8 cellular contexts compared by ENCODE assay signal in genomic region chr13:52127783-52128702, GRCh38. TPM values are rescaled to one million over a fixed set of nuclear protein-coding genes. Genes with fewer than 3 reads are reported as not detected.
DNase-seq lines count a peak whose midpoint lies in the region; ATAC-seq and TF ChIP-seq lines count a peak whose summit lies in the region.

No MANE protein-coding gene starts in this region.

- H3K79me2 ChIP-seq in DND-41 (ENCODE audit: insufficient read depth, low read length), result no peaks in the 10 kb centered on the region
- no peaks in the 10 kb centered on the region for H3K79me2 ChIP-seq in GM23338 (replicated peaks; ENCODE audit: insufficient read depth)

- H3K27ac Mint-ChIP-seq in GM23338, result no peak overlapping the region

- DNase-seq in DND-41, result peak; percentile 64
- peak; percentile 86 for DNase-seq in GM23338 (ENCODE audit: low spot score)
- DNase-seq in NCI-H1092 (lab: John Stamatoyannopoulos, UW), result peak; percentile 17
- DNase-seq in SW 1271 (lab: John Stamatoyannopoulos, UW), result peak; percentile 15 to 54
- DNase-seq in anterior cingulate cortex (lab: John Stamatoyannopoulos, UW), result peak in 50 of 58 donors; percentile 4 to 75 (median 22)
- peak; percentile 26 to 63 (median 63) for DNase-seq in right cardiac atrium
- peak; percentile 70 for DNase-seq in putamen (ENCODE audit: low spot score)

- H3K4me1 Mint-ChIP-seq in GM23338, result peaks cover 5% of the 10 kb centered on the region; the same call in 2 of the 3 replicates

- H3K4me2 ChIP-seq in DND-41 (ENCODE audit: insufficient read depth, low read length) (peak overlapping the region; percentile 60), GM23338 (peak overlapping the region; percentile 77)

- under 1% methylated on average over 33 of the region's 33 CpGs for WGBS in right cardiac atrium

- ATAC-seq in DND-41 (ENCODE audit: insufficient read depth, low read depth) (peak; percentile 82), GM23338 (peak; percentile 71), right cardiac atrium (peak; percentile 81 to 89), HG02973 (IDR thresholded peaks at IDR 0.05; ENCODE audit: unreplicated experiment) (no peak)

- H3K9me3 ChIP-seq in DND-41 (ENCODE audit: insufficient read depth, low read length, severe bottlenecking) (no peaks in the 10 kb centered on the region), right cardiac atrium (ENCODE audit: control insufficient read depth, low read length) (no peaks in the 10 kb centered on the region)

- peak overlapping the region; percentile 81 for H3K4me3 Mint-ChIP-seq in GM23338

- H3K4me3 ChIP-seq in DND-41 (ENCODE audit: low read depth in 1 of 2, low read length in 2 of 2), result peak overlapping the region in 1 of 2 experiments; percentile 44; a peak in 2 of 4 replicates
- peak overlapping the region; percentile 57 for H3K4me3 ChIP-seq in GM23338
- H3K4me3 ChIP-seq in right cardiac atrium (ENCODE audit: low read length), result peak overlapping the region; percentile 86

- intact Hi-C loops in right cardiac atrium (cut with DNase I), result loop anchor here (5.0 to 10.0 kb wide), 6 partner anchors 123 to 313 kb away; no protein-coding TSS in a partner anchor

- no peaks in the 10 kb centered on the region; the same call in 1 of the 2 replicates for H3K9me2 ChIP-seq in GM23338 (ENCODE audit: insufficient read depth)

- H3K27me3 ChIP-seq in DND-41 (ENCODE audit: insufficient read depth, low read length, poor library complexity), result peaks cover 69% of the 10 kb centered on the region
- peaks cover 3% of the 10 kb centered on the region; the same call in 1 of the 2 replicates for H3K27me3 ChIP-seq in GM23338 (ENCODE audit: insufficient read depth)
- no peaks in the 10 kb centered on the region for H3K27me3 ChIP-seq in right cardiac atrium (ENCODE audit: control insufficient read depth, insufficient read depth)

- H2AFZ ChIP-seq in DND-41 (ENCODE audit: low read depth, low read length) (0 out of 2 replicates have a peak overlapping the region, but pooled peaks have one; percentile 14), GM23338 (peak overlapping the region; percentile 80)

- H3K36me3 ChIP-seq in DND-41 (ENCODE audit: insufficient read depth, low read length), result no peaks in the 10 kb centered on the region
- H3K36me3 ChIP-seq in GM23338 (ENCODE audit: insufficient read depth), result no peaks in the 10 kb centered on the region; the same call in 1 of the 2 replicates

- H3K9ac ChIP-seq in DND-41 (ENCODE audit: low read depth, low read length), result no peak overlapping the region

- H3K27ac ChIP-seq in DND-41 (ENCODE audit: low read length) (no peak overlapping the region), GM23338 (ENCODE audit: low read depth) (no peak overlapping the region), right cardiac atrium (ENCODE audit: low read length) (no peak overlapping the region)

- H3K9me3 Mint-ChIP-seq in GM23338, result peaks cover 5% of the 10 kb centered on the region; the same call in 2 of the 3 replicates

- H3K36me3 Mint-ChIP-seq in GM23338 (ENCODE audit: low read depth), result peaks cover 23% of the 10 kb centered on the region

- peaks cover 7% of the 10 kb centered on the region for H3K27me3 Mint-ChIP-seq in GM23338 (ENCODE audit: insufficient read depth, low read depth, poor library complexity)

- H3K4me1 ChIP-seq in DND-41 (ENCODE audit: insufficient read depth, low read length), result peaks cover 18% of the 10 kb centered on the region
- H3K4me1 ChIP-seq in GM23338 (ENCODE audit: insufficient read depth), result peaks cover 6% of the 10 kb centered on the region; the same call in 1 of the 2 replicates
- H3K4me1 ChIP-seq in right cardiac atrium (ENCODE audit: control insufficient read depth, insufficient read depth, low read length), result no peaks in the 10 kb centered on the region

- TF ChIP-seq CTCF in DND-41 (IDR thresholded peaks at IDR 0.05; ENCODE audit: borderline replicate concordance, extremely low read depth, low read length, poor library complexity, severe bottlenecking), result peak; percentile 83
- peak; percentile 88 to 96 for TF ChIP-seq CTCF in GM23338 (conservative IDR thresholded peaks at IDR 0.05; ENCODE audit: low read depth in 2 of 2)

- H4K20me1 ChIP-seq in DND-41 (ENCODE audit: insufficient read depth, low read length), result peaks cover 3% of the 10 kb centered on the region; the same call in 1 of the 2 replicates
- H4K20me1 ChIP-seq in GM23338 (replicated peaks; ENCODE audit: insufficient read depth), result no peaks in the 10 kb centered on the region

- no peaks in the 10 kb centered on the region for H3F3A ChIP-seq in GM23338 (replicated peaks; ENCODE audit: low read depth)

TF ChIP-seq in GM23338, 12 proteins besides CTCF, POLR2A, EP300 and RAD21:
- no peak for TF ChIP-seq ZNF331 (CRISPR knock-in tag; IDR thresholded peaks at IDR 0.05; ENCODE audit: low read depth)
- TF ChIP-seq NANOG (IDR thresholded peaks at IDR 0.05; ENCODE audit: borderline replicate concordance), result no peak
- TF ChIP-seq, protein P1, sequence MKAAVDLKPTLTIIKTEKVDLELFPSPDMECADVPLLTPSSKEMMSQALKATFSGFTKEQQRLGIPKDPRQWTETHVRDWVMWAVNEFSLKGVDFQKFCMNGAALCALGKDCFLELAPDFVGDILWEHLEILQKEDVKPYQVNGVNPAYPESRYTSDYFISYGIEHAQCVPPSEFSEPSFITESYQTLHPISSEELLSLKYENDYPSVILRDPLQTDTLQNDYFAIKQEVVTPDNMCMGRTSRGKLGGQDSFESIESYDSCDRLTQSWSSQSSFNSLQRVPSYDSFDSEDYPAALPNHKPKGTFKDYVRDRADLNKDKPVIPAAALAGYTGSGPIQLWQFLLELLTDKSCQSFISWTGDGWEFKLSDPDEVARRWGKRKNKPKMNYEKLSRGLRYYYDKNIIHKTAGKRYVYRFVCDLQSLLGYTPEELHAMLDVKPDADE (IDR thresholded peaks at IDR 0.05), result no peak
- peak; percentile 3; the same call in 1 of the 2 replicates for TF ChIP-seq CREB1 (CRISPR knock-in tag; IDR thresholded peaks at IDR 0.05; ENCODE audit: low read depth)
- no peak for TF ChIP-seq EZH2phosphoT487 (IDR thresholded peaks at IDR 0.05; ENCODE audit: unreplicated experiment)
- TF ChIP-seq, protein P2, sequence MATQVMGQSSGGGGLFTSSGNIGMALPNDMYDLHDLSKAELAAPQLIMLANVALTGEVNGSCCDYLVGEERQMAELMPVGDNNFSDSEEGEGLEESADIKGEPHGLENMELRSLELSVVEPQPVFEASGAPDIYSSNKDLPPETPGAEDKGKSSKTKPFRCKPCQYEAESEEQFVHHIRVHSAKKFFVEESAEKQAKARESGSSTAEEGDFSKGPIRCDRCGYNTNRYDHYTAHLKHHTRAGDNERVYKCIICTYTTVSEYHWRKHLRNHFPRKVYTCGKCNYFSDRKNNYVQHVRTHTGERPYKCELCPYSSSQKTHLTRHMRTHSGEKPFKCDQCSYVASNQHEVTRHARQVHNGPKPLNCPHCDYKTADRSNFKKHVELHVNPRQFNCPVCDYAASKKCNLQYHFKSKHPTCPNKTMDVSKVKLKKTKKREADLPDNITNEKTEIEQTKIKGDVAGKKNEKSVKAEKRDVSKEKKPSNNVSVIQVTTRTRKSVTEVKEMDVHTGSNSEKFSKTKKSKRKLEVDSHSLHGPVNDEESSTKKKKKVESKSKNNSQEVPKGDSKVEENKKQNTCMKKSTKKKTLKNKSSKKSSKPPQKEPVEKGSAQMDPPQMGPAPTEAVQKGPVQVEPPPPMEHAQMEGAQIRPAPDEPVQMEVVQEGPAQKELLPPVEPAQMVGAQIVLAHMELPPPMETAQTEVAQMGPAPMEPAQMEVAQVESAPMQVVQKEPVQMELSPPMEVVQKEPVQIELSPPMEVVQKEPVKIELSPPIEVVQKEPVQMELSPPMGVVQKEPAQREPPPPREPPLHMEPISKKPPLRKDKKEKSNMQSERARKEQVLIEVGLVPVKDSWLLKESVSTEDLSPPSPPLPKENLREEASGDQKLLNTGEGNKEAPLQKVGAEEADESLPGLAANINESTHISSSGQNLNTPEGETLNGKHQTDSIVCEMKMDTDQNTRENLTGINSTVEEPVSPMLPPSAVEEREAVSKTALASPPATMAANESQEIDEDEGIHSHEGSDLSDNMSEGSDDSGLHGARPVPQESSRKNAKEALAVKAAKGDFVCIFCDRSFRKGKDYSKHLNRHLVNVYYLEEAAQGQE (IDR thresholded peaks at IDR 0.05; ENCODE audit: unreplicated experiment), result no peak
- TF ChIP-seq POLR2AphosphoS5 (IDR thresholded peaks at IDR 0.05; ENCODE audit: low read depth), result no peak

RNA-seq across cellular contexts. Expression of gene NEK5, which starts 0.8 kb away (rescaled TPM):
- 0.16 and 0.73 TPM in 2 replicates for total RNA-seq in GM23338 (2014; rRNA removed; shearing (Covaris generic))
- 0.64 and 1.3 TPM in 2 replicates for polyA plus RNA-seq in GM23338 (2016; fragmentation: Nextera tagmentation; extraction: Ambion mirVana)
- total RNA-seq in right cardiac atrium, result 1 to 10 TPM in 1 of 4 donors, under 1 TPM in 3; 0.39 to 1.2 (median 0.63) TPM
- 0.45 TPM for polyA plus RNA-seq in right cardiac atrium

RNA-seq across cellular contexts. Expression of gene NEK3, which starts 31.4 kb away (rescaled TPM):
- 26.6 and 26.7 TPM in 2 replicates for total RNA-seq in GM23338 (2014; rRNA removed; shearing (Covaris generic))
- polyA plus RNA-seq in GM23338 (2016; fragmentation: Nextera tagmentation; extraction: Ambion mirVana) (26.8 and 27.9 TPM in 2 replicates), right cardiac atrium (11.8 TPM)
- 10 to 100 TPM in 2 of 4 donors, 1 to 10 TPM in 2; 7.7 to 13.0 (median 9.6) TPM for total RNA-seq in right cardiac atrium

Comparison
In these comparisons a context has a peak if more than half of its experiments do, and no peak if none do; other contexts are left out.
1. DNase-seq: peak in every context shown above with its lines; median percentile 86 in GM23338; 70 in putamen; 64 in DND-41; 63 in right cardiac atrium; 34 in SW 1271; 22 in anterior cingulate cortex; 17 in NCI-H1092.